In genomic region chr19:1253514-1254080, GRCh38 we compare ENCODE assay signal across 1 cellular context.
TF ChIP-seq lines count a peak whose summit lies in the region.

No MANE protein-coding gene starts in this region.

TF ChIP-seq in HepG2, 621 proteins besides CTCF, POLR2A, EP300 and RAD21 (continued from another document and continues in another):
- TF ChIP-seq KDM6A (CRISPR knock-in tag; IDR thresholded peaks at IDR 0.05; ENCODE audit: low read depth) (peak; percentile 90), ZBTB3 (CRISPR knock-in tag; IDR thresholded peaks at IDR 0.05; ENCODE audit: borderline replicate concordance, low read depth) (no peak), ZNF704 (CRISPR knock-in tag; IDR thresholded peaks at IDR 0.05; ENCODE audit: borderline replicate concordance) (no peak), GABPA (IDR thresholded peaks at IDR 0.05; ENCODE audit: low read depth, low read length) (no peak), GABPA (CRISPR knock-in tag; IDR thresholded peaks at IDR 0.05; ENCODE audit: low read depth) (no peak), ZSCAN22 (CRISPR knock-in tag; IDR thresholded peaks at IDR 0.05) (no peak), KMT2A (CRISPR knock-in tag; IDR thresholded peaks at IDR 0.05) (no peak), ZNF512B (CRISPR knock-in tag; IDR thresholded peaks at IDR 0.05; ENCODE audit: borderline replicate concordance) (no peak), HDAC6 (IDR thresholded peaks at IDR 0.05; ENCODE audit: low read depth, low read length) (no peak), CCDC6 (CRISPR knock-in tag; IDR thresholded peaks at IDR 0.05) (no peak; the same call in 1 of the 2 replicates), ARID4A (CRISPR knock-in tag; IDR thresholded peaks at IDR 0.05; ENCODE audit: borderline replicate concordance) (peak; percentile 56), ONECUT2 (CRISPR knock-in tag; IDR thresholded peaks at IDR 0.05) (no peak), RBM22 (optimal IDR thresholded peaks at IDR 0.05; ENCODE audit: low read length) (peak; percentile 87), RBAK (CRISPR knock-in tag; IDR thresholded peaks at IDR 0.05) (no peak), MLXIP (CRISPR knock-in tag; IDR thresholded peaks at IDR 0.05; ENCODE audit: borderline replicate concordance) (no peak), EED (CRISPR knock-in tag; IDR thresholded peaks at IDR 0.05) (no peak), MAFF (IDR thresholded peaks at IDR 0.05; ENCODE audit: low read depth, low read length) (no peak), FOXK2 (IDR thresholded peaks at IDR 0.05) (no peak), RFXANK (CRISPR knock-in tag; IDR thresholded peaks at IDR 0.05) (no peak), NFRKB (IDR thresholded peaks at IDR 0.05) (no peak), ZNF251 (CRISPR knock-in tag; IDR thresholded peaks at IDR 0.05) (no peak), NKX3-1 (CRISPR knock-in tag; IDR thresholded peaks at IDR 0.05) (no peak; the same call in 1 of the 2 replicates), ZBTB42 (CRISPR knock-in tag; IDR thresholded peaks at IDR 0.05) (no peak), ZNF577 (CRISPR knock-in tag; IDR thresholded peaks at IDR 0.05; ENCODE audit: borderline replicate concordance, low read depth) (no peak), ZBTB46 (CRISPR knock-in tag; IDR thresholded peaks at IDR 0.05; ENCODE audit: borderline replicate concordance) (no peak), ZBTB4 (CRISPR knock-in tag; IDR thresholded peaks at IDR 0.05; ENCODE audit: borderline replicate concordance) (0 out of 2 replicates have a peak, but pooled peaks have one; percentile 21), ZNF580 (CRISPR knock-in tag; IDR thresholded peaks at IDR 0.05; ENCODE audit: borderline replicate concordance, low read depth) (0 out of 2 replicates have a peak, but pooled peaks have one; percentile 25), ZNF530 (CRISPR knock-in tag; IDR thresholded peaks at IDR 0.05; ENCODE audit: low read depth) (no peak), ZFP82 (CRISPR knock-in tag; IDR thresholded peaks at IDR 0.05; ENCODE audit: borderline replicate concordance) (no peak), ZNF337 (CRISPR knock-in tag; IDR thresholded peaks at IDR 0.05; ENCODE audit: borderline replicate concordance, low read depth) (no peak), ARNTL (CRISPR knock-in tag; IDR thresholded peaks at IDR 0.05) (peak; percentile 63; the same call in 1 of the 2 replicates), SETDB1 (CRISPR knock-in tag; IDR thresholded peaks at IDR 0.05; ENCODE audit: borderline replicate concordance) (no peak), ZNF276 (CRISPR knock-in tag; IDR thresholded peaks at IDR 0.05; ENCODE audit: low read depth) (no peak), SMYD3 (CRISPR knock-in tag; IDR thresholded peaks at IDR 0.05) (no peak), CENPT (CRISPR knock-in tag; IDR thresholded peaks at IDR 0.05; ENCODE audit: low read depth) (no peak), PLSCR1 (CRISPR knock-in tag; IDR thresholded peaks at IDR 0.05; ENCODE audit: borderline replicate concordance) (no peak), FOXO4 (CRISPR knock-in tag; conservative IDR thresholded peaks at IDR 0.05) (0 out of 2 replicates have a peak, but pooled peaks have one; percentile 80), KLF13 (CRISPR knock-in tag; IDR thresholded peaks at IDR 0.05) (no peak)
